ENCODE assay signal across 1 cellular context in the genomic region with DNA sequence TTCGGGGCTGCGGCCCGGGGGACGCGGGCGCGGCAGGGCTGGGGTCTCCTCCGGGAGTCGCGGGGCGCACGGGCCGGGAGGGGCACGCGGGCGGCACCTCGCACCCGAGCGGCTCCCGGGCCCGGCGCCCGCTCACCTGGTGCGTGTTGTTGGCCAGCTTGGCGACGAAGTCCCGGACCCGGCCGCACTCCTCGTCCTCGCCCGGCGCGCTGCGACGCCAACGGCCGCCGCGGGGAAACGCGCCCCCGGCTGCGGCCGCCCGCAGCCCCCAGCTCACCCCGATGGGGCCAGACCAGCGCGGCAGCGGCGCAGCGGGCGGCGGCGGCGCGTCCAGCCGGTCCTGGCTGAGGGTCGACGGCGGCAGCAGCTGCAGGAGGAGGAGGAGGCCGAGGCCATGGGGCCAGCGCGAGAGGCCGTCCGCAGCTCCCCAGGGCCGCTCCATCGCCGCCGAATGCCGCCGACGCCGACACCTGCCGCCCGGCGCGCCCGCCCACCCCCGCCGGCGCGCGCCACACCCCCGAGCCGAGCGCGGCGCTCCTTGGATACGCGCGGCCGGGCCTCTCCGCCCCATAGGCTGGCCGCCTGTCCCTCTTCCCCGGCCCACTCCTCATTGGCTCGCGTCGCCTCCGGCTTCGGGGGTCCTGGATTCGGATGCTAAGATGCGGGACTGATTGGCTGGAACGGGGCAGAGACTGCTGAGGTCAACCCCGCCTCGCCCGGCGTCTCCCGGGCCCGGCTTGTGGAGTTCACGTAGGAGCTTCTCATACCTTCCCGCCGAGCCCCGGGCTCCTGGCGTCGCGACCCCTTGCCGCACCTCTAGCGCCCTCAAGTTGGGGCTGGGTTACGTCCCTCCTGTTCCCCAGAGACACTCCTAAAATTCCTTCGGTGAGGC.
A peak's percentile ranks its signal among the peaks of the same experiment; 100 is the strongest.
TF ChIP-seq lines count a peak whose summit lies in the region.

TSS of gene SORT1 (minus strand) at position 468 of the 892 bp plus-strand sequence. CDS start at position 442, 26 bp downstream.

TF ChIP-seq in HepG2, 621 proteins besides CTCF, POLR2A, EP300 and RAD21 (continued from another document and continues in another):
- TF ChIP-seq, protein P1, sequence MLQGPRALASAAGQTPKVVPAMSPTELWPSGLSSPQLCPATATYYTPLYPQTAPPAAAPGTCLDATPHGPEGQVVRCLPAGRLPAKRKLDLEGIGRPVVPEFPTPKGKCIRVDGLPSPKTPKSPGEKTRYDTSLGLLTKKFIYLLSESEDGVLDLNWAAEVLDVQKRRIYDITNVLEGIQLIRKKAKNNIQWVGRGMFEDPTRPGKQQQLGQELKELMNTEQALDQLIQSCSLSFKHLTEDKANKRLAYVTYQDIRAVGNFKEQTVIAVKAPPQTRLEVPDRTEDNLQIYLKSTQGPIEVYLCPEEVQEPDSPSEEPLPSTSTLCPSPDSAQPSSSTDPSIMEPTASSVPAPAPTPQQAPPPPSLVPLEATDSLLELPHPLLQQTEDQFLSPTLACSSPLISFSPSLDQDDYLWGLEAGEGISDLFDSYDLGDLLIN (CRISPR knock-in tag; IDR thresholded peaks at IDR 0.05; ENCODE audit: borderline replicate concordance) = no peak
- no peak for TF ChIP-seq ZBTB42 (CRISPR knock-in tag; IDR thresholded peaks at IDR 0.05)
- no peak for TF ChIP-seq ELF1 (CRISPR knock-in tag; IDR thresholded peaks at IDR 0.05)
- TF ChIP-seq, protein P2, sequence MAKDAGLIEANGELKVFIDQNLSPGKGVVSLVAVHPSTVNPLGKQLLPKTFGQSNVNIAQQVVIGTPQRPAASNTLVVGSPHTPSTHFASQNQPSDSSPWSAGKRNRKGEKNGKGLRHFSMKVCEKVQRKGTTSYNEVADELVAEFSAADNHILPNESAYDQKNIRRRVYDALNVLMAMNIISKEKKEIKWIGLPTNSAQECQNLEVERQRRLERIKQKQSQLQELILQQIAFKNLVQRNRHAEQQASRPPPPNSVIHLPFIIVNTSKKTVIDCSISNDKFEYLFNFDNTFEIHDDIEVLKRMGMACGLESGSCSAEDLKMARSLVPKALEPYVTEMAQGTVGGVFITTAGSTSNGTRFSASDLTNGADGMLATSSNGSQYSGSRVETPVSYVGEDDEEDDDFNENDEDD (CRISPR knock-in tag; IDR thresholded peaks at IDR 0.05; ENCODE audit: borderline replicate concordance) = no peak; the same call in 1 of the 2 replicates
- TF ChIP-seq, protein P3, sequence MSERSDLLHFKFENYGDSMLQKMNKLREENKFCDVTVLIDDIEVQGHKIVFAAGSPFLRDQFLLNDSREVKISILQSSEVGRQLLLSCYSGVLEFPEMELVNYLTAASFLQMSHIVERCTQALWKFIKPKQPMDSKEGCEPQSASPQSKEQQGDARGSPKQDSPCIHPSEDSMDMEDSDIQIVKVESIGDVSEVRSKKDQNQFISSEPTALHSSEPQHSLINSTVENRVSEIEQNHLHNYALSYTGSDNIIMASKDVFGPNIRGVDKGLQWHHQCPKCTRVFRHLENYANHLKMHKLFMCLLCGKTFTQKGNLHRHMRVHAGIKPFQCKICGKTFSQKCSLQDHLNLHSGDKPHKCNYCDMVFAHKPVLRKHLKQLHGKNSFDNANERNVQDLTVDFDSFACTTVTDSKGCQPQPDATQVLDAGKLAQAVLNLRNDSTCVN (CRISPR knock-in tag; IDR thresholded peaks at IDR 0.05; ENCODE audit: borderline replicate concordance) = no peak
- TF ChIP-seq, protein P4, sequence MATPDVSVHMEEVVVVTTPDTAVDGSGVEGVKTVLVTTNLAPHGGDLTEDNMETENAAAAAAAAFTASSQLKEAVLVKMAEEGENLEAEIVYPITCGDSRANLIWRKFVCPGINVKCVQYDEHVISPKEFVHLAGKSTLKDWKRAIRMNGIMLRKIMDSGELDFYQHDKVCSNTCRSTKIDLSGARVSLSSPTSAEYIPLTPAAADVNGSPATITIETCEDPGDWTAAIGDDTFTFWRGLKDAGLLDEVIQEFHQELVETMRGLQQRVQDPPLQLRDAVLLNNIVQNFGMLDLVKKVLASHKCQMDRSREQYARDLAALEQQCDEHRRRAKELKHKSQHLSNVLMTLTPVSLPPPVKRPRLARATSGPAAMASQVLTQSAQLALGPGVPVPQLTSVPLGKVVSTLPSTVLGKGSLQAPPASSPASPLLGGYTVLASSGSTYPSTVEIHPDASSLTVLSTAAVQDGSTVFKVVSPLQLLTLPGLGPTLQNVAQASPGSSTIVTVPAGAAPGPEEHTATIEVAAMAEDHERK (CRISPR knock-in tag; IDR thresholded peaks at IDR 0.05; ENCODE audit: low read depth) = 0 out of 2 replicates have a peak, but pooled peaks have one; percentile 16
- no peak for TF ChIP-seq ZNF878 (CRISPR knock-in tag; IDR thresholded peaks at IDR 0.05)
- TF ChIP-seq NFRKB (IDR thresholded peaks at IDR 0.05) = no peak
- no peak for TF ChIP-seq NONO (IDR thresholded peaks at IDR 0.05)
- TF ChIP-seq NONO (CRISPR knock-in tag; conservative IDR thresholded peaks at IDR 0.05) = no peak
- TF ChIP-seq, protein P5, sequence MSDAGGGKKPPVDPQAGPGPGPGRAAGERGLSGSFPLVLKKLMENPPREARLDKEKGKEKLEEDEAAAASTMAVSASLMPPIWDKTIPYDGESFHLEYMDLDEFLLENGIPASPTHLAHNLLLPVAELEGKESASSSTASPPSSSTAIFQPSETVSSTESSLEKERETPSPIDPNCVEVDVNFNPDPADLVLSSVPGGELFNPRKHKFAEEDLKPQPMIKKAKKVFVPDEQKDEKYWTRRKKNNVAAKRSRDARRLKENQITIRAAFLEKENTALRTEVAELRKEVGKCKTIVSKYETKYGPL (CRISPR knock-in tag; IDR thresholded peaks at IDR 0.05) = no peak
- no peak for TF ChIP-seq ZNF260 (CRISPR knock-in tag; IDR thresholded peaks at IDR 0.05; ENCODE audit: borderline replicate concordance, low read depth)
- TF ChIP-seq SIN3B (IDR thresholded peaks at IDR 0.05; ENCODE audit: low read length) = no peak
- TF ChIP-seq TAF15 (IDR thresholded peaks at IDR 0.05; ENCODE audit: low read depth, low read length, poor library complexity, severe bottlenecking) = no peak
- TF ChIP-seq, protein P6, sequence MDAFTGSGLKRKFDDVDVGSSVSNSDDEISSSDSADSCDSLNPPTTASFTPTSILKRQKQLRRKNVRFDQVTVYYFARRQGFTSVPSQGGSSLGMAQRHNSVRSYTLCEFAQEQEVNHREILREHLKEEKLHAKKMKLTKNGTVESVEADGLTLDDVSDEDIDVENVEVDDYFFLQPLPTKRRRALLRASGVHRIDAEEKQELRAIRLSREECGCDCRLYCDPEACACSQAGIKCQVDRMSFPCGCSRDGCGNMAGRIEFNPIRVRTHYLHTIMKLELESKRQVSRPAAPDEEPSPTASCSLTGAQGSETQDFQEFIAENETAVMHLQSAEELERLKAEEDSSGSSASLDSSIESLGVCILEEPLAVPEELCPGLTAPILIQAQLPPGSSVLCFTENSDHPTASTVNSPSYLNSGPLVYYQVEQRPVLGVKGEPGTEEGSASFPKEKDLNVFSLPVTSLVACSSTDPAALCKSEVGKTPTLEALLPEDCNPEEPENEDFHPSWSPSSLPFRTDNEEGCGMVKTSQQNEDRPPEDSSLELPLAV (CRISPR knock-in tag; conservative IDR thresholded peaks at IDR 0.05; ENCODE audit: low read depth) = no peak
- TF ChIP-seq AGO2 (optimal IDR thresholded peaks at IDR 0.05; ENCODE audit: low read depth, low read length) = peak; percentile 34
- peak; percentile 69; the same call in 1 of the 2 replicates for TF ChIP-seq ZSCAN9 (CRISPR knock-in tag; IDR thresholded peaks at IDR 0.05; ENCODE audit: borderline replicate concordance)
- TF ChIP-seq, protein P7, sequence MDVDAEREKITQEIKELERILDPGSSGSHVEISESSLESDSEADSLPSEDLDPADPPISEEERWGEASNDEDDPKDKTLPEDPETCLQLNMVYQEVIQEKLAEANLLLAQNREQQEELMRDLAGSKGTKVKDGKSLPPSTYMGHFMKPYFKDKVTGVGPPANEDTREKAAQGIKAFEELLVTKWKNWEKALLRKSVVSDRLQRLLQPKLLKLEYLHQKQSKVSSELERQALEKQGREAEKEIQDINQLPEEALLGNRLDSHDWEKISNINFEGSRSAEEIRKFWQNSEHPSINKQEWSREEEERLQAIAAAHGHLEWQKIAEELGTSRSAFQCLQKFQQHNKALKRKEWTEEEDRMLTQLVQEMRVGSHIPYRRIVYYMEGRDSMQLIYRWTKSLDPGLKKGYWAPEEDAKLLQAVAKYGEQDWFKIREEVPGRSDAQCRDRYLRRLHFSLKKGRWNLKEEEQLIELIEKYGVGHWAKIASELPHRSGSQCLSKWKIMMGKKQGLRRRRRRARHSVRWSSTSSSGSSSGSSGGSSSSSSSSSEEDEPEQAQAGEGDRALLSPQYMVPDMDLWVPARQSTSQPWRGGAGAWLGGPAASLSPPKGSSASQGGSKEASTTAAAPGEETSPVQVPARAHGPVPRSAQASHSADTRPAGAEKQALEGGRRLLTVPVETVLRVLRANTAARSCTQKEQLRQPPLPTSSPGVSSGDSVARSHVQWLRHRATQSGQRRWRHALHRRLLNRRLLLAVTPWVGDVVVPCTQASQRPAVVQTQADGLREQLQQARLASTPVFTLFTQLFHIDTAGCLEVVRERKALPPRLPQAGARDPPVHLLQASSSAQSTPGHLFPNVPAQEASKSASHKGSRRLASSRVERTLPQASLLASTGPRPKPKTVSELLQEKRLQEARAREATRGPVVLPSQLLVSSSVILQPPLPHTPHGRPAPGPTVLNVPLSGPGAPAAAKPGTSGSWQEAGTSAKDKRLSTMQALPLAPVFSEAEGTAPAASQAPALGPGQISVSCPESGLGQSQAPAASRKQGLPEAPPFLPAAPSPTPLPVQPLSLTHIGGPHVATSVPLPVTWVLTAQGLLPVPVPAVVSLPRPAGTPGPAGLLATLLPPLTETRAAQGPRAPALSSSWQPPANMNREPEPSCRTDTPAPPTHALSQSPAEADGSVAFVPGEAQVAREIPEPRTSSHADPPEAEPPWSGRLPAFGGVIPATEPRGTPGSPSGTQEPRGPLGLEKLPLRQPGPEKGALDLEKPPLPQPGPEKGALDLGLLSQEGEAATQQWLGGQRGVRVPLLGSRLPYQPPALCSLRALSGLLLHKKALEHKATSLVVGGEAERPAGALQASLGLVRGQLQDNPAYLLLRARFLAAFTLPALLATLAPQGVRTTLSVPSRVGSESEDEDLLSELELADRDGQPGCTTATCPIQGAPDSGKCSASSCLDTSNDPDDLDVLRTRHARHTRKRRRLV (CRISPR knock-in tag; IDR thresholded peaks at IDR 0.05) = no peak
- peak; percentile 39; the same call in 1 of the 2 replicates for TF ChIP-seq ZNF788 (CRISPR knock-in tag; IDR thresholded peaks at IDR 0.05; ENCODE audit: borderline replicate concordance)
- no peak; the same call in 1 of the 2 replicates for TF ChIP-seq HES4 (CRISPR knock-in tag; IDR thresholded peaks at IDR 0.05; ENCODE audit: borderline replicate concordance)
- TF ChIP-seq DNMT3B (CRISPR knock-in tag; conservative IDR thresholded peaks at IDR 0.05) = no peak
- no peak for TF ChIP-seq REXO4 (CRISPR knock-in tag; IDR thresholded peaks at IDR 0.05; ENCODE audit: borderline replicate concordance)
- no peak for TF ChIP-seq CSRNP1 (CRISPR knock-in tag; IDR thresholded peaks at IDR 0.05)
- TF ChIP-seq ONECUT2 (CRISPR knock-in tag; IDR thresholded peaks at IDR 0.05) = no peak
- TF ChIP-seq, protein P8, sequence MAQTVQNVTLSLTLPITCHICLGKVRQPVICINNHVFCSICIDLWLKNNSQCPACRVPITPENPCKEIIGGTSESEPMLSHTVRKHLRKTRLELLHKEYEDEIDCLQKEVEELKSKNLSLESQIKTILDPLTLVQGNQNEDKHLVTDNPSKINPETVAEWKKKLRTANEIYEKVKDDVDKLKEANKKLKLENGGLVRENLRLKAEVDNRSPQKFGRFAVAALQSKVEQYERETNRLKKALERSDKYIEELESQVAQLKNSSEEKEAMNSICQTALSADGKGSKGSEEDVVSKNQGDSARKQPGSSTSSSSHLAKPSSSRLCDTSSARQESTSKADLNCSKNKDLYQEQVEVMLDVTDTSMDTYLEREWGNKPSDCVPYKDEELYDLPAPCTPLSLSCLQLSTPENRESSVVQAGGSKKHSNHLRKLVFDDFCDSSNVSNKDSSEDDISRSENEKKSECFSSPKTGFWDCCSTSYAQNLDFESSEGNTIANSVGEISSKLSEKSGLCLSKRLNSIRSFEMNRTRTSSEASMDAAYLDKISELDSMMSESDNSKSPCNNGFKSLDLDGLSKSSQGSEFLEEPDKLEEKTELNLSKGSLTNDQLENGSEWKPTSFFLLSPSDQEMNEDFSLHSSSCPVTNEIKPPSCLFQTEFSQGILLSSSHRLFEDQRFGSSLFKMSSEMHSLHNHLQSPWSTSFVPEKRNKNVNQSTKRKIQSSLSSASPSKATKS (CRISPR knock-in tag; IDR thresholded peaks at IDR 0.05) = no peak
- no peak for TF ChIP-seq SETDB1 (CRISPR knock-in tag; IDR thresholded peaks at IDR 0.05; ENCODE audit: borderline replicate concordance)
- TF ChIP-seq, protein P9, sequence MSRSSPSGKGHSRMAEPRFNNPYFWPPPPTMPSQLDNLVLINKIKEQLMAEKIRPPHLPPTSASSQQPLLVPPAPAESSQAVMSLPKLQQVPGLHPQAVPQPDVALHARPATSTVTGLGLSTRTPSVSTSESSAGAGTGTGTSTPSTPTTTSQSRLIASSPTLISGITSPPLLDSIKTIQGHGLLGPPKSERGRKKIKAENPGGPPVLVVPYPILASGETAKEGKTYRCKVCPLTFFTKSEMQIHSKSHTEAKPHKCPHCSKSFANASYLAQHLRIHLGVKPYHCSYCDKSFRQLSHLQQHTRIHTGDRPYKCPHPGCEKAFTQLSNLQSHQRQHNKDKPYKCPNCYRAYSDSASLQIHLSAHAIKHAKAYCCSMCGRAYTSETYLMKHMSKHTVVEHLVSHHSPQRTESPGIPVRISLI (CRISPR knock-in tag; IDR thresholded peaks at IDR 0.05; ENCODE audit: borderline replicate concordance) = no peak
- TF ChIP-seq ZNF770 (CRISPR knock-in tag; IDR thresholded peaks at IDR 0.05) = 0 out of 2 replicates have a peak, but pooled peaks have one; percentile 45
- no peak for TF ChIP-seq ZNF34 (CRISPR knock-in tag; IDR thresholded peaks at IDR 0.05; ENCODE audit: borderline replicate concordance)
- 0 out of 2 replicates have a peak, but pooled peaks have one; percentile 40 for TF ChIP-seq HIVEP1 (CRISPR knock-in tag; IDR thresholded peaks at IDR 0.05)
- no peak for TF ChIP-seq ZMYM3 (CRISPR knock-in tag; IDR thresholded peaks at IDR 0.05)
